Comparison of ENCODE assay signal across 8 cellular contexts in genomic region chr19:10653482-10653731, GRCh38. TPM values are rescaled to one million over a fixed set of nuclear protein-coding genes. Genes with fewer than 3 reads are reported as not detected.
DNase-seq lines count a peak whose midpoint lies in the region; TF ChIP-seq lines count a peak whose summit lies in the region.

No MANE protein-coding gene starts in this region.

- no peaks in the 10 kb centered on the region for H3K27me3 Mint-ChIP-seq in progenitor cell of endocrine pancreas

- H3K27me3 ChIP-seq in SJSA1 (replicated peaks) = no peaks in the 10 kb centered on the region

- TF ChIP-seq CTCF in GM12865 (IDR thresholded peaks at IDR 0.05; ENCODE audit: insufficient read depth, low read depth, low read length, missing control alignments) (no peak), fibroblast of mammary gland (conservative IDR thresholded peaks at IDR 0.05; ENCODE audit: control insufficient read depth, insufficient read depth, low read depth, low read length) (no peak), progenitor cell of endocrine pancreas (IDR thresholded peaks at IDR 0.05; ENCODE audit: unreplicated experiment) (peak; percentile 14)

- H3K4me1 Mint-ChIP-seq in progenitor cell of endocrine pancreas (ENCODE audit: low read depth) = peaks cover 18% of the 10 kb centered on the region

- H3K36me3 ChIP-seq in SJSA1 = peaks cover 53% of the 10 kb centered on the region

- H3K36me3 Mint-ChIP-seq in progenitor cell of endocrine pancreas (ENCODE audit: insufficient read depth) = peaks cover 19% of the 10 kb centered on the region

- DNase-seq in GM12865 (ENCODE audit: low read depth) (no peak), SJSA1 (ENCODE audit: low read depth in 1 of 2, low spot score in 2 of 2) (no peak), fibroblast of mammary gland (ENCODE audit: low read depth) (no peak), progenitor cell of endocrine pancreas (ENCODE audit: low spot score, unreplicated experiment) (no peak), DMS153 (lab: John Stamatoyannopoulos, UW) (no peak), NCI-H2029 (lab: John Stamatoyannopoulos, UW) (no peak), hippocampal formation (lab: John Stamatoyannopoulos, UW) (no peak), GF-D8 (lab: John Stamatoyannopoulos, UW) (no peak)

- H3K4me3 Mint-ChIP-seq in progenitor cell of endocrine pancreas (ENCODE audit: low read depth) = peak overlapping the region; percentile 83

- peaks cover 14% of the 10 kb centered on the region for H3K4me1 ChIP-seq in SJSA1 (replicated peaks)

- H3K27ac Mint-ChIP-seq in progenitor cell of endocrine pancreas = peak overlapping the region; percentile 99

- H3K9me3 Mint-ChIP-seq in progenitor cell of endocrine pancreas (ENCODE audit: low read depth) = no peaks in the 10 kb centered on the region

- no peaks in the 10 kb centered on the region for H3K9me3 ChIP-seq in SJSA1 (replicated peaks)

- peak overlapping the region; percentile 97 for H3K27ac ChIP-seq in SJSA1

- peak overlapping the region; percentile 76 for H3K4me3 ChIP-seq in GM12865 (ENCODE audit: low read depth, low read length)
- peak overlapping the region; percentile 80 for H3K4me3 ChIP-seq in SJSA1
- peak overlapping the region; percentile 78 for H3K4me3 ChIP-seq in fibroblast of mammary gland (ENCODE audit: control insufficient read depth, low read depth, low read length)

RNA-seq across cellular contexts. Expression of gene ILF3, which starts 0.7 kb away (rescaled TPM):
- total RNA-seq in SJSA1 (2014; rRNA removed; shearing (Covaris generic)) = 123 and 210 TPM in 2 replicates
- 761 and 784 TPM in 2 replicates for total RNA-seq in progenitor cell of endocrine pancreas

RNA-seq across cellular contexts. Expression of gene SLC44A2, which starts 28.1 kb away (rescaled TPM):
- 30.1 and 86.8 TPM in 2 replicates for total RNA-seq in SJSA1 (2014; rRNA removed; shearing (Covaris generic))
- 159 and 164 TPM in 2 replicates for total RNA-seq in progenitor cell of endocrine pancreas

RNA-seq across cellular contexts. Expression of gene QTRT1, which starts 47.8 kb away (rescaled TPM):
- 26.8 and 28.0 TPM in 2 replicates for total RNA-seq in SJSA1 (2014; rRNA removed; shearing (Covaris generic))
- 53.9 and 59.3 TPM in 2 replicates for total RNA-seq in progenitor cell of endocrine pancreas
